27 cellular contexts compared by ENCODE assay signal in the genomic region with DNA sequence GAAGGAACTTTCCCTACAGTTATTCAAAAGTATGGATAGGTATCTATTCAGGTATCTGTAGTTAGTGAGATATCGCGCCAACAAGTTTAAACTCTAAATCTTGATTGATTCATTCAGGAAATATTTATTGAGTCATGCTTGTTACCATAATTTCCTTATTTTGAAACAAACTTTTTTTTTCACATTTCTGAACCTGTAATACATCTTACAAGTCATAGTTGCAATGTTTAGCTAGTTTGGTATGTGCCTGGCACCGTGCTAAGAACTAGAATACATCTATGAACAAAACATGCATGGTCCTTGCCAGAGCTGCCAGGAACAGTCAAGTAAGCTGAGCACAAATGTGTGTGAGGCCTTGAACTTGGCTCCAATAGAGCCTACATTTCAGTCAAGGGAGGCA.
DNase-seq lines count a peak whose midpoint lies in the region; ATAC-seq, FAIRE-seq and TF ChIP-seq lines count a peak whose summit lies in the region.
"Had no signal": no experiment of that assay in that cellular context is flagged by ENCODE, and none has a peak within 500 bp of the region (broad histone marks: within the 10 kb centered on the region; RNA-seq: fewer than 3 reads in every experiment).

No MANE protein-coding gene starts in this region.

- H3K9me1 ChIP-seq in endothelial cell of umbilical vein (replicated peaks; ENCODE audit: control insufficient read depth, extremely low read depth, insufficient read depth, low read length), result no peaks in the 10 kb centered on the region

- H3K9me3 ChIP-seq in endothelial cell of umbilical vein (replicated peaks; ENCODE audit: control insufficient read depth, insufficient read depth, low read length), result no peaks in the 10 kb centered on the region
- H3K9me3 ChIP-seq in aorta (ENCODE audit: control insufficient read depth, low read length), result no peaks in the 10 kb centered on the region
- H3K9me3 ChIP-seq: BLaER1 treated with 17β-estradiol and CSF1 and Interleukin-3, amounts not matched to agents 10 nM and 100 nM; SJSA1 had no signal

- CTCF ChIA-PET in endothelial cell of umbilical vein (lab: Charles Lee), result no interaction called here

- intact Hi-C loops in endothelial cell of umbilical vein (cut with micrococcal nuclease), result no loop called here
- intact Hi-C loops in aorta (cut with DNase I), result no loop called here

- no peak for TF ChIP-seq POLR2A in endothelial cell of umbilical vein (IDR thresholded peaks at IDR 0.05; ENCODE audit: low read depth, low read length)

- H3K9ac ChIP-seq in endothelial cell of umbilical vein (replicated peaks; ENCODE audit: extremely low read depth, insufficient read depth, low read length), result no peak overlapping the region
- H3K9ac ChIP-seq: BLaER1 treated with 17β-estradiol and CSF1 and Interleukin-3, amounts not matched to agents 10 nM and 100 nM had no signal

- WGBS in aorta, 2 donors, result 16 to 20% methylated on average over 3 of the region's 3 CpGs

- peaks cover 8% of the 10 kb centered on the region for H3K36me3 Mint-ChIP-seq in activated naive CD4-positive, alpha-beta T cell treated with anti-CD3 and anti-CD28 coated beads, Interleukin-2, amount 50 U/mL, for 24 hours
- H3K36me3 Mint-ChIP-seq: brain had no signal

- H3K79me2 ChIP-seq in endothelial cell of umbilical vein (ENCODE audit: control insufficient read depth, insufficient read depth, low read length), result no peaks in the 10 kb centered on the region

- peaks cover 19% of the 10 kb centered on the region for H3K4me1 Mint-ChIP-seq in activated naive CD4-positive, alpha-beta T cell treated with anti-CD3 and anti-CD28 coated beads, Interleukin-2, amount 50 U/mL, for 24 hours
- H3K4me1 Mint-ChIP-seq: activated B cell treated with CpG ODN at 0.5 μM for 24 hours had no signal

- H3K27ac Mint-ChIP-seq in activated naive CD4-positive, alpha-beta T cell treated with anti-CD3 and anti-CD28 coated beads, Interleukin-2, amount 50 U/mL, for 24 hours, result peak overlapping the region; percentile 15
- H3K27ac Mint-ChIP-seq: activated B cell treated with CpG ODN at 0.5 μM for 24 hours; activated CD8-positive, alpha-beta T cell treated with anti-CD3 and anti-CD28 coated beads, Interleukin-2, amount 10 ng/mL, durations not matched to agents 7 days and 5 days; activated naive CD8-positive, alpha-beta T cell treated with anti-CD3 and anti-CD28 coated beads for 36 hours had no signal

- H3K27me3 ChIP-seq in endothelial cell of umbilical vein (ENCODE audit: control insufficient read depth in 2 of 2, insufficient read depth in 2 of 2, low read length in 2 of 2), result no peaks in the 10 kb centered on the region
- no peaks in the 10 kb centered on the region for H3K27me3 ChIP-seq in aorta (ENCODE audit: control insufficient read depth in 1 of 2, insufficient read depth in 2 of 2, low read length in 1 of 2)
- H3K27me3 ChIP-seq: BLaER1 treated with 17β-estradiol and CSF1 and Interleukin-3, amounts not matched to agents 10 nM and 100 nM; SJSA1 had no signal

- H3K4me1 ChIP-seq in endothelial cell of umbilical vein (ENCODE audit: control insufficient read depth, extremely low read depth, insufficient read depth, low read length), result no peaks in the 10 kb centered on the region
- H3K4me1 ChIP-seq in aorta (ENCODE audit: control insufficient read depth in 1 of 2, insufficient read depth in 2 of 2, low read length in 2 of 2), result peaks cover 2 to 14% of the 10 kb centered on the region in 2 donors
- H3K4me1 ChIP-seq: BLaER1 treated with 17β-estradiol and CSF1 and Interleukin-3, amounts not matched to agents 10 nM and 100 nM; SJSA1 had no signal

- dilution Hi-C loops in endothelial cell of umbilical vein (cut with MboI; ENCODE audit: extremely low pct_ligation_motif_present, low sequenced_read_pairs), result no loop called here

- H3K4me3 ChIP-seq in endothelial cell of umbilical vein (replicated peaks in 1 of 3; ENCODE audit: insufficient read depth in 1 of 3, low read depth in 1 of 3, low read length in 3 of 3) (no peak overlapping the region), aorta (ENCODE audit: low read length in 2 of 2) (no peak overlapping the region), foreskin fibroblast (ENCODE audit: low read depth in 1 of 2, low read length in 2 of 2) (no peak overlapping the region)
- H3K4me3 ChIP-seq: BLaER1 treated with 17β-estradiol and CSF1 and Interleukin-3, amounts not matched to agents 10 nM and 100 nM; SJSA1 had no signal

- ATAC-seq in aorta (ENCODE audit: low FRiP score) (peak; percentile 82), GM21526 (IDR thresholded peaks at IDR 0.05; ENCODE audit: low FRiP score, unreplicated experiment) (no peak)
- ATAC-seq: activated CD8-positive, alpha-beta T cell treated with anti-CD3 and anti-CD28 coated beads, Interleukin-2, amount 10 ng/mL, durations not matched to agents 7 days and 5 days had no signal

- no peaks in the 10 kb centered on the region for H3K36me3 ChIP-seq in endothelial cell of umbilical vein (ENCODE audit: control insufficient read depth in 2 of 2, extremely low read depth in 1 of 2, insufficient read depth in 2 of 2, low read length in 2 of 2)
- H3K36me3 ChIP-seq in aorta (ENCODE audit: control insufficient read depth in 1 of 2, insufficient read depth in 2 of 2, low read length in 1 of 2), result no peaks in the 10 kb centered on the region
- H3K36me3 ChIP-seq: BLaER1 treated with 17β-estradiol and CSF1 and Interleukin-3, amounts not matched to agents 10 nM and 100 nM; SJSA1 had no signal

- H3K27ac ChIP-seq in endothelial cell of umbilical vein (ENCODE audit: insufficient read depth, low read depth, low read length) (no peak overlapping the region), aorta (ENCODE audit: low read depth in 1 of 2, low read length in 2 of 2) (peak overlapping the region in 1 of 2 donors; percentile 59)
- H3K27ac ChIP-seq: BLaER1 treated with 17β-estradiol and CSF1 and Interleukin-3, amounts not matched to agents 10 nM and 100 nM; SJSA1 had no signal

- no peaks in the 10 kb centered on the region for H4K20me1 ChIP-seq in endothelial cell of umbilical vein (replicated peaks; ENCODE audit: control insufficient read depth, extremely low read depth, insufficient read depth, low read length)
- H4K20me1 ChIP-seq: BLaER1 treated with 17β-estradiol and CSF1 and Interleukin-3, amounts not matched to agents 10 nM and 100 nM had no signal

- no peak for FAIRE-seq in endothelial cell of umbilical vein (lab: Jason Lieb, UNC)
- FAIRE-seq: GM18507, urothelium cell line had no signal

- no peak overlapping the region for H2AFZ ChIP-seq in endothelial cell of umbilical vein (ENCODE audit: low read depth, low read length)

- no peak for DNase-seq in activated naive CD4-positive, alpha-beta T cell treated with Interleukin-2 at 50 U/mL for 16 hours
- DNase-seq in endothelial cell of umbilical vein (ENCODE audit: low read depth, low spot score), result no peak
- DNase-seq in kidney tubule cell (ENCODE audit: low spot score), result peak; percentile 20
- peak in 1 of 2 donors; percentile 64 for DNase-seq in aorta
- no peak for DNase-seq in cortex of kidney (lab: John Stamatoyannopoulos, UW)
- DNase-seq in foreskin fibroblast, result no peak
- DNase-seq: activated B cell treated with CpG ODN at 0.5 μM for 24 hours; activated CD8-positive, alpha-beta T cell treated with anti-CD3 and anti-CD28 coated beads, Interleukin-2, amount 10 ng/mL, durations not matched to agents 7 days and 5 days; activated naive CD8-positive, alpha-beta T cell treated with anti-CD3 and anti-CD28 coated beads for 36 hours; activated T-cell treated with anti-CD3 and anti-CD28 coated beads, Interleukin-2, amount 50 U/mL, for 4 hours; HCEC 1CT; head of caudate nucleus; Kasumi-1; NCI-H1092 treated with DMSO at 0.1 percent for 48 hours; NCI-H2029; NCI-H446; nucleus accumbens; retina; stimulated activated CD4-positive, alpha-beta T cell treated with anti-CD3 and anti-CD28 coated beads, Interleukin-12 subunit alpha, Interleukin-12 subunit beta, amount 100 ng/mL, for 4 hours; T-helper 2 cell had no signal

- no peak overlapping the region for H3K4me3 Mint-ChIP-seq in activated naive CD4-positive, alpha-beta T cell treated with anti-CD3 and anti-CD28 coated beads, Interleukin-2, amount 50 U/mL, for 24 hours
- H3K4me3 Mint-ChIP-seq: activated B cell treated with CpG ODN at 0.5 μM for 24 hours; activated CD8-positive, alpha-beta T cell treated with anti-CD3 and anti-CD28 coated beads, Interleukin-2, amount 10 ng/mL, durations not matched to agents 7 days and 5 days; activated naive CD8-positive, alpha-beta T cell treated with anti-CD3 and anti-CD28 coated beads for 36 hours; activated T-cell treated with anti-CD3 and anti-CD28 coated beads, Interleukin-2, amount 50 U/mL, for 4 hours; brain had no signal

- TF ChIP-seq CTCF in endothelial cell of umbilical vein (IDR thresholded peaks at IDR 0.05; ENCODE audit: extremely low read depth in 1 of 2, insufficient read depth in 1 of 2, low read depth in 1 of 2, low read length in 2 of 2), result no peak
- TF ChIP-seq CTCF in foreskin fibroblast (IDR thresholded peaks at IDR 0.05; ENCODE audit: low read depth, low read length), result no peak

- no peaks in the 10 kb centered on the region for H3K9me3 Mint-ChIP-seq in activated naive CD4-positive, alpha-beta T cell treated with anti-CD3 and anti-CD28 coated beads, Interleukin-2, amount 50 U/mL, for 24 hours
- H3K9me3 Mint-ChIP-seq: activated B cell treated with CpG ODN at 0.5 μM for 24 hours; activated naive CD8-positive, alpha-beta T cell treated with anti-CD3 and anti-CD28 coated beads for 36 hours; activated T-cell treated with anti-CD3 and anti-CD28 coated beads, Interleukin-2, amount 50 U/mL, for 4 hours; brain had no signal

- no peaks in the 10 kb centered on the region for H3K27me3 Mint-ChIP-seq in activated naive CD4-positive, alpha-beta T cell treated with anti-CD3 and anti-CD28 coated beads, Interleukin-2, amount 50 U/mL, for 24 hours
- H3K27me3 Mint-ChIP-seq: activated B cell treated with CpG ODN at 0.5 μM for 24 hours; activated naive CD8-positive, alpha-beta T cell treated with anti-CD3 and anti-CD28 coated beads for 36 hours; brain had no signal

- no TSS peak for BruUV-seq in endothelial cell of umbilical vein (replicated peaks; lab: Mats Ljungman, UMichigan)

- H3K4me2 ChIP-seq in endothelial cell of umbilical vein (ENCODE audit: insufficient read depth, low read length), result no peak overlapping the region
- H3K4me2 ChIP-seq: BLaER1 treated with 17β-estradiol and CSF1 and Interleukin-3, amounts not matched to agents 10 nM and 100 nM had no signal

- POLR2A ChIA-PET in endothelial cell of umbilical vein (lab: Charles Lee), result no interaction called here

TF ChIP-seq in endothelial cell of umbilical vein, 7 proteins besides CTCF, POLR2A, EP300 and RAD21:
- TF ChIP-seq JUN (IDR thresholded peaks at IDR 0.05; ENCODE audit: borderline replicate concordance, insufficient read depth, insufficient read length, low read depth) (no peak), FOS (IDR thresholded peaks at IDR 0.05; ENCODE audit: borderline replicate concordance, insufficient read depth, low read length) (peak; percentile 11)
